ENCODE assay signal across 8 cellular contexts in the genomic region with DNA sequence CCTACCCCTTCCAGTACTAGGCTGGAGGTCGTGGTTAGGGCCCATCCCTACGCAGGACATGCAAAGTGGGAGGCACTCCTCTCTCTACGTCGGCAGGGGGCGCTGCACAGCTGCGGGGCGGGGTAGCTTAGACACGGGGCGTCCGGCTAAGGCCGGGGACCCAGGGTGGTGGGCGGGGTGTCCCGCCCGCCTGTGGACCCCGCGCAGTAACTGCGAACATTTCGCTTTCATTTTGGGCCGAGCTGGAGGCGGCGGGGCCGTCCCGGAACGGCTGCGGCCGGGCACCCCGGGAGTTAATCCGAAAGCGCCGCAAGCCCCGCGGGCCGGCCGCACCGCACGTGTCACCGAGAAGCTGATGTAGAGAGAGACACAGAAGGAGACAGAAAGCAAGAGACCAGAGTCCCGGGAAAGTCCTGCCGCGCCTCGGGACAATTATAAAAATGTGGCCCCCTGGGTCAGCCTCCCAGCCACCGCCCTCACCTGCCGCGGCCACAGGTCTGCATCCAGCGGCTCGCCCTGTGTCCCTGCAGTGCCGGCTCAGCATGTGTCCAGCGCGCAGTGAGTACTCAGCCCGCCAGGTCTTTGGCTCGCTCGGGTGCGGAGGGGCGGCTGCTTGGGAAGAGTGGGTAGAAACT. TPM values are rescaled to one million over a fixed set of nuclear protein-coding genes. Genes with fewer than 3 reads are reported as not detected.
DNase-seq lines count a peak whose midpoint lies in the region; ATAC-seq, FAIRE-seq and TF ChIP-seq lines count a peak whose summit lies in the region.

TSS of gene IL12A (plus strand) at position 219 of the 635 bp plus-strand sequence.

- H3K79me2 ChIP-seq in osteoblast (ENCODE audit: insufficient read depth, low read length): no peaks in the 10 kb centered on the region

- peak within 1 kb of the TSS; percentile 84 for H2AFZ ChIP-seq in osteoblast (ENCODE audit: low read length)

- H3K4me1 ChIP-seq in osteoblast (ENCODE audit: insufficient read depth, low read length) (peaks cover 35% of the 10 kb centered on the region), thymus (ENCODE audit: control insufficient read depth, insufficient read depth, low read length) (peaks cover 4% of the 10 kb centered on the region)

- no peak for DNase-seq in D721Med (ENCODE audit: insufficient read length, low spot score)
- DNase-seq in HK-2 (ENCODE audit: unreplicated experiment): peak; percentile 90
- peak; percentile 75 for DNase-seq in RKO (ENCODE audit: low spot score)
- DNase-seq in activated gamma-delta T cell treated with Interleukin-2 at 50 U/mL for 16 hours: peak; percentile 86
- peak; percentile 83 for DNase-seq in germinal center (ENCODE audit: low spot score)
- peak; percentile 92 for DNase-seq in osteoblast (ENCODE audit: insufficient read length, low spot score, missing footprints)

- H3K27me3 ChIP-seq in osteoblast (ENCODE audit: insufficient read depth, low read length) (no peaks in the 10 kb centered on the region), thymus (ENCODE audit: control insufficient read depth, insufficient read depth) (peaks cover 3% of the 10 kb centered on the region)

- no peaks in the 10 kb centered on the region for H4K20me1 ChIP-seq in osteoblast (ENCODE audit: insufficient read depth, low read length)

- H3K36me3 ChIP-seq in osteoblast (ENCODE audit: insufficient read depth, low read length) (peaks cover 8% of the 10 kb centered on the region), thymus (ENCODE audit: control insufficient read depth, insufficient read depth) (no peaks in the 10 kb centered on the region)

- no peaks in the 10 kb centered on the region for H3K9me3 ChIP-seq in osteoblast (ENCODE audit: low read depth, low read length)
- H3K9me3 ChIP-seq in thymus (ENCODE audit: control insufficient read depth): no peaks in the 10 kb centered on the region

- TF ChIP-seq CTCF in D721Med (IDR thresholded peaks at IDR 0.05; ENCODE audit: insufficient read depth, missing control alignments) (peak; percentile 67), osteoblast (IDR thresholded peaks at IDR 0.05; ENCODE audit: extremely low read depth, low read depth, low read length) (peak; percentile 87)

- H3K27ac ChIP-seq in osteoblast (ENCODE audit: low read depth, low read length): peak within 1 kb of the TSS; percentile 43
- no peak within 1 kb of the TSS for H3K27ac ChIP-seq in thymus (ENCODE audit: low read depth)

- peak within 1 kb of the TSS; percentile 88 for H3K4me2 ChIP-seq in osteoblast (ENCODE audit: insufficient read depth, low read length)

- no peak for FAIRE-seq in D721Med (lab: Jason Lieb, UNC)

- H3K4me3 ChIP-seq in osteoblast (ENCODE audit: insufficient read depth, low read length) (peak within 1 kb of the TSS; percentile 82), thymus (ENCODE audit: low read length) (peak within 1 kb of the TSS; percentile 66)

- ATAC-seq in GM19467 (IDR thresholded peaks at IDR 0.05; ENCODE audit: unreplicated experiment): peak; percentile 94

- WGBS in thymus: 2% methylated on average over 54 of the region's 54 CpGs

RNA-seq across cellular contexts. Expression of gene IL12A, which starts in this region (rescaled TPM):
- total RNA-seq in osteoblast: 3.2 and 4.7 TPM in 2 replicates
- polyA plus RNA-seq in thymus: 2.9 TPM
